12 cellular contexts compared by ENCODE assay signal in the genomic region with DNA sequence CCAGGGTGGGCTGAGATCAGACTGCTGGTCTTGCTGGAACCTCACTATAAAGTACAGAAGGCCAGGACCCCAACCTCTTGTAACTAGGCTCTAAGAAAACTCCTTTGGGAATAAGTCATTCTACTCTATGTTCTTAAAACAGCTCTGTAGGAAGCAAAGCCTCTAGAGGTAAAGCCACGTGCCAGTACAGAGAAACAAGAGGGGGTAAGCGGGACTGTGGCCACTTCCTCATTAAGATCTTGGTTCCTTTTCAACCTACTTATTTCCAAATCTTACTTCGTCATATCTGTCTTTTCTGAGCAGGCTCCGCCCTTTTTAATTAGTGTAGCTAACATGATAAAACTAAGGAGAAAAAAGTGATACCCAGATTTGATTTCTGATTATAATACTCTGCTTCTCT. TPM values are rescaled to one million over a fixed set of nuclear protein-coding genes. Genes with fewer than 3 reads are reported as not detected.
DNase-seq lines count a peak whose midpoint lies in the region; ATAC-seq, FAIRE-seq and TF ChIP-seq lines count a peak whose summit lies in the region.
"Had no signal": no experiment of that assay in that cellular context is flagged by ENCODE, and none has a peak within 500 bp of the region (broad histone marks: within the 10 kb centered on the region; RNA-seq: fewer than 3 reads in every experiment).

No MANE protein-coding gene starts in this region.

- intact Hi-C loops in stomach (cut with DNase I; ENCODE audit: low total_unique reads), result no loop called here

- TF ChIP-seq CTCF in neutrophil (IDR thresholded peaks at IDR 0.05), result no peak
- TF ChIP-seq CTCF in stomach (IDR thresholded peaks at IDR 0.05), result no peak

- H3K36me3 ChIP-seq in neutrophil (peaks cover 55% of the 10 kb centered on the region), stomach (peaks cover 32 to 73% (median 68%) of the 10 kb centered on the region in 4 donors)

- H3K4me3 ChIP-seq in neutrophil (ENCODE audit: low read depth in 1 of 2, low read length in 1 of 2) (peak overlapping the region; percentile 12 to 25), stomach (no peak overlapping the region)
- H3K4me3 ChIP-seq: thoracic aorta had no signal

- H3K9me3 ChIP-seq in neutrophil (no peaks in the 10 kb centered on the region), stomach (no peaks in the 10 kb centered on the region)
- H3K9me3 ChIP-seq: thoracic aorta had no signal

- DNase-seq in SKM-1 (lab: John Stamatoyannopoulos, UW; ENCODE audit: unreplicated experiment) (peak; percentile 95), RCC 7860 (ENCODE audit: low spot score) (no peak), stomach (no peak), HCEC 1CT (no peak), SHP77 treated with DMSO at 0.1 percent for 48 hours (lab: John Stamatoyannopoulos, UW) (no peak)
- DNase-seq: activated T-cell treated with anti-CD3 and anti-CD28 coated beads, Interleukin-2, amount 50 U/mL, for 1 hour; MM.1S; Right ventricle myocardium superior had no signal

- no peak for TF ChIP-seq EP300 in stomach (IDR thresholded peaks at IDR 0.05)

- ATAC-seq in GM18511 (IDR thresholded peaks at IDR 0.05; ENCODE audit: unreplicated experiment) (peak; percentile 58), HG03442 (IDR thresholded peaks at IDR 0.05; ENCODE audit: unreplicated experiment) (peak; percentile 33)

- 57 to 68% (median 65%) methylated on average over 4 of the region's 4 CpGs for WGBS in stomach, 5 donors

- no peaks in the 10 kb centered on the region for H3K27me3 ChIP-seq in neutrophil
- no peaks in the 10 kb centered on the region for H3K27me3 ChIP-seq in stomach

- no peak for FAIRE-seq in RCC 7860 (lab: Jason Lieb, UNC)

- H3K27ac ChIP-seq in neutrophil (peak overlapping the region; percentile 87), stomach (peak overlapping the region in 2 of 5 donors; percentile 29 to 72)
- H3K27ac ChIP-seq: thoracic aorta had no signal

- TF ChIP-seq POLR2A in stomach (IDR thresholded peaks at IDR 0.05), result no peak

- H3K4me1 ChIP-seq in neutrophil (ENCODE audit: control insufficient read depth in 1 of 2, insufficient read depth in 1 of 2, low read depth in 1 of 2, low read length in 1 of 2) (peaks cover 51 to 52% of the 10 kb centered on the region in 2 experiments), stomach (peaks cover 5 to 46% (median 16%) of the 10 kb centered on the region in 4 donors)

RNA-seq across cellular contexts. Expression of gene NCSTN, which starts 3.8 kb away (rescaled TPM):
- 100 to 1,000 TPM in 1 of 5 donors, 10 to 100 TPM in 4; 18.2 to 123 (median 71.0) TPM for total RNA-seq in stomach
- 10 to 100 TPM; 14.5 to 37.0 (median 34.6) TPM for polyA plus RNA-seq in stomach

RNA-seq across cellular contexts. Expression of gene COPA, which starts 3.9 kb away (rescaled TPM):
- total RNA-seq in stomach, result 100 to 1,000 TPM in 4 of 5 donors, 10 to 100 TPM in 1; 64.8 to 243 (median 124) TPM
- polyA plus RNA-seq in stomach, result 10 to 100 TPM; 42.4 to 57.0 (median 49.2) TPM

RNA-seq across cellular contexts. Expression of gene NHLH1, which starts 19.9 kb away (rescaled TPM):
- not detected for total RNA-seq in stomach
- under 1 TPM in 1 of 3 donors, not detected in 2; 0.08 TPM for polyA plus RNA-seq in stomach
- total RNA-seq: Right ventricle myocardium superior had no signal

RNA-seq across cellular contexts. Expression of gene VANGL2, which starts 53.4 kb away (rescaled TPM):
- total RNA-seq in stomach, result 1 to 10 TPM in 4 of 5 donors, under 1 TPM in 1; 0.45 to 7.4 (median 4.4) TPM
- 1 to 10 TPM in 2 of 3 donors, under 1 TPM in 1; 0.46 to 4.2 (median 1.5) TPM for polyA plus RNA-seq in stomach

Comparison
In these comparisons a context has a peak if more than half of its experiments do, and no peak if none do; other contexts are left out.
1. H3K4me3 ChIP-seq: peak in neutrophil (2 of 2); none in stomach (0 of 4).